Comparison of ENCODE assay signal across 1 cellular context in genomic region chr22:37676691-37677627, GRCh38.
TF ChIP-seq lines count a peak whose summit lies in the region.

No MANE protein-coding gene starts in this region.

TF ChIP-seq in HEK293, 187 proteins besides CTCF, POLR2A, EP300 and RAD21 (continued from another document and continues in another):
- TF ChIP-seq AEBP2 (tag by site-specific recombination; IDR thresholded peaks at IDR 0.05; ENCODE audit: borderline replicate concordance) (no peak), ZNF610 (tag by site-specific recombination; IDR thresholded peaks at IDR 0.05; ENCODE audit: borderline replicate concordance) (no peak), ZNF792 (tag by site-specific recombination; IDR thresholded peaks at IDR 0.05) (no peak), HOXA7 (CRISPR knock-in tag; IDR thresholded peaks at IDR 0.05; ENCODE audit: borderline replicate concordance) (no peak), ZNF211 (tag by site-specific recombination; IDR thresholded peaks at IDR 0.05; ENCODE audit: low read depth) (no peak), ZNF670 (tag by site-specific recombination; IDR thresholded peaks at IDR 0.05; ENCODE audit: low read depth) (no peak), ZNF488 (tag by site-specific recombination; IDR thresholded peaks at IDR 0.05) (no peak), ZBTB11 (tag by site-specific recombination; conservative IDR thresholded peaks at IDR 0.05; ENCODE audit: low read depth) (no peak), ZNF580 (tag by site-specific recombination; IDR thresholded peaks at IDR 0.05) (no peak), KLF10 (tag by site-specific recombination; IDR thresholded peaks at IDR 0.05) (peak; percentile 88; the same call in 1 of the 2 replicates), ZNF777 (tag by site-specific recombination; IDR thresholded peaks at IDR 0.05; ENCODE audit: borderline replicate concordance) (no peak), ZNF26 (tag by site-specific recombination; IDR thresholded peaks at IDR 0.05) (no peak), ZNF785 (tag by site-specific recombination; IDR thresholded peaks at IDR 0.05) (no peak), GLIS2 (tag by site-specific recombination; IDR thresholded peaks at IDR 0.05) (peak; percentile 94), ZFP3 (tag by site-specific recombination; IDR thresholded peaks at IDR 0.05; ENCODE audit: low read depth) (no peak), ZNF16 (tag by site-specific recombination; IDR thresholded peaks at IDR 0.05; ENCODE audit: low read depth) (no peak), ZNF664 (tag by site-specific recombination; IDR thresholded peaks at IDR 0.05) (0 out of 2 replicates have a peak, but pooled peaks have one; percentile 19), ZNF280C (tag by site-specific recombination; IDR thresholded peaks at IDR 0.05) (no peak), KLF9 (tag by site-specific recombination; IDR thresholded peaks at IDR 0.05; ENCODE audit: low read depth) (peak; percentile 97), ZNF221 (tag by site-specific recombination; IDR thresholded peaks at IDR 0.05; ENCODE audit: borderline replicate concordance) (no peak; the same call in 1 of the 2 replicates), ZNF623 (tag by site-specific recombination; IDR thresholded peaks at IDR 0.05) (no peak), ZNF501 (tag by site-specific recombination; IDR thresholded peaks at IDR 0.05) (0 out of 2 replicates have a peak, but pooled peaks have one; percentile 32), SP7 (tag by site-specific recombination; IDR thresholded peaks at IDR 0.05) (peak; percentile 91), BCL11B (tag by site-specific recombination; IDR thresholded peaks at IDR 0.05; ENCODE audit: low read depth) (no peak; the same call in none of the 2 replicates), ZNF645 (tag by site-specific recombination; IDR thresholded peaks at IDR 0.05) (no peak), REPIN1 (tag by site-specific recombination; IDR thresholded peaks at IDR 0.05; ENCODE audit: low read depth) (no peak), TCF7L2 (IDR thresholded peaks at IDR 0.05; ENCODE audit: borderline replicate concordance, low read depth, low read length) (no peak), ZNF169 (tag by site-specific recombination; IDR thresholded peaks at IDR 0.05) (0 out of 2 replicates have a peak, but pooled peaks have one; percentile 18), ZNF391 (tag by site-specific recombination; IDR thresholded peaks at IDR 0.05; ENCODE audit: borderline replicate concordance, low read depth) (peak; percentile 21; the same call in 1 of the 2 replicates), KLF1 (tag by site-specific recombination; IDR thresholded peaks at IDR 0.05) (peak; percentile 99), SETDB1 (IDR thresholded peaks at IDR 0.05; ENCODE audit: insufficient read length, low read length) (no peak), ZNF529 (tag by site-specific recombination; IDR thresholded peaks at IDR 0.05; ENCODE audit: insufficient replicate concordance) (no peak), ZNF366 (tag by site-specific recombination; conservative IDR thresholded peaks at IDR 0.05) (peak; percentile 94), ZBTB8A (tag by site-specific recombination; IDR thresholded peaks at IDR 0.05) (peak; percentile 33; the same call in 1 of the 2 replicates), ZNF37A (tag by site-specific recombination; IDR thresholded peaks at IDR 0.05) (no peak), KLF17 (tag by site-specific recombination; IDR thresholded peaks at IDR 0.05) (peak; percentile 96), ZSCAN4 (tag by site-specific recombination; IDR thresholded peaks at IDR 0.05) (no peak), GLIS1 (tag by site-specific recombination; IDR thresholded peaks at IDR 0.05) (peak; percentile 70; the same call in 1 of the 2 replicates), ZNF2 (tag by site-specific recombination; IDR thresholded peaks at IDR 0.05) (no peak; the same call in 1 of the 2 replicates), ZNF280D (tag by site-specific recombination; IDR thresholded peaks at IDR 0.05) (no peak), ZBTB44 (tag by site-specific recombination; IDR thresholded peaks at IDR 0.05) (no peak), ZNF404 (tag by site-specific recombination; IDR thresholded peaks at IDR 0.05) (no peak)
